In the genomic region with DNA sequence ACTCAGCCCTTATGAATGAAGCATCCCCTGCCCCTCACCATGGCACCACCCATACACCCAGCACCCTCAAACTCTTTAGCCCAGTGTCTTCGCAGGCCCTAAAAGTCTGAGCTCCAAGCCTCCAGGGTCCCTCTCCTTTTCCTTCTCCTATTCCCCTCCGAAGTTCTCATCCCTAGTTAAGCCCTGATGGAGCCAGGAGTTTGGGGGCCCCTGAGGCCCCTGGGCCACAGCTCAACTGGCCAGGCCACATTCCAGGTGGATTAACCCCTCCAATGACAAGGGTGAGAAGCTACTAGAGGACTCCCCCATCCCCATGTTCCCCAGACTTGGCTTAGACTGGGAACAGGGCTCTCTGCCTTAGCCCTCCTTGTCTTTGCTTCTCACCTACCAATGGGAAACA, we compare ENCODE assay signal across 14 cellular contexts. TPM values are rescaled to one million over a fixed set of nuclear protein-coding genes. Genes with fewer than 3 reads are reported as not detected.
DNase-seq lines count a peak whose midpoint lies in the region; ATAC-seq and TF ChIP-seq lines count a peak whose summit lies in the region.
"Had no signal": no experiment of that assay in that cellular context is flagged by ENCODE, and none has a peak within 500 bp of the region (broad histone marks: within the 10 kb centered on the region; RNA-seq: fewer than 3 reads in every experiment).

No MANE protein-coding gene starts in this region.

- TF ChIP-seq EP300 in gastroesophageal sphincter (IDR thresholded peaks at IDR 0.05) = no peak

- H3K4me3 ChIP-seq in gastroesophageal sphincter (no peak overlapping the region), smooth muscle cell (no peak overlapping the region), adrenal gland (no peak overlapping the region)
- H3K4me3 ChIP-seq: right atrium auricular region had no signal

- H3K9me3 ChIP-seq in gastroesophageal sphincter (no peaks in the 10 kb centered on the region), smooth muscle cell (replicated peaks; ENCODE audit: low read depth) (no peaks in the 10 kb centered on the region), adrenal gland (replicated peaks in 1 of 3) (no peaks in the 10 kb centered on the region)
- H3K9me3 ChIP-seq: right atrium auricular region had no signal

- H3K27me3 ChIP-seq in gastroesophageal sphincter = no peaks in the 10 kb centered on the region
- H3K27me3 ChIP-seq in smooth muscle cell (ENCODE audit: low read depth) = no peaks in the 10 kb centered on the region
- no peaks in the 10 kb centered on the region for H3K27me3 ChIP-seq in adrenal gland
- H3K27me3 ChIP-seq: right atrium auricular region had no signal

- no peak overlapping the region for H2AFZ ChIP-seq in smooth muscle cell (ENCODE audit: low read depth)

- H3K4me2 ChIP-seq in smooth muscle cell = no peak overlapping the region

- POLR2A ChIA-PET in WTC11 (lab: Charles Lee) = no interaction called here

- H3F3A ChIP-seq in smooth muscle cell (ENCODE audit: low read depth) = peaks cover 14% of the 10 kb centered on the region

- CTCF ChIA-PET in Calu3 (lab: Charles Lee) (interaction anchor here (0.5 kb wide), 1 partner anchor 363 kb away, joined by 5 read pairs; no protein-coding TSS in a partner anchor), WTC11 (lab: Charles Lee) (interaction anchor here (0.6 to 10.2 kb wide), 5 partner anchors 12 to 159 kb away, joined by 3 to 82 read pairs (median 5); no protein-coding TSS in a partner anchor)

- H3K27ac ChIP-seq in gastroesophageal sphincter (peak overlapping the region in 3 of 4 donors; percentile 85 to 93 (median 90)), smooth muscle cell (ENCODE audit: low read depth) (peak overlapping the region; percentile 35), adrenal gland (no peak overlapping the region)
- H3K27ac ChIP-seq: right atrium auricular region had no signal

- peaks cover 0 to 23% of the 10 kb centered on the region in 2 donors for H3K36me3 ChIP-seq in gastroesophageal sphincter
- no peaks in the 10 kb centered on the region for H3K36me3 ChIP-seq in smooth muscle cell (ENCODE audit: low read depth)
- no peaks in the 10 kb centered on the region for H3K36me3 ChIP-seq in adrenal gland (replicated peaks in 1 of 2)
- H3K36me3 ChIP-seq: right atrium auricular region had no signal

- H4K20me1 ChIP-seq in smooth muscle cell (ENCODE audit: low read depth) = no peaks in the 10 kb centered on the region

- peak overlapping the region; percentile 74 for H3K4me3 Mint-ChIP-seq in Calu3 (ENCODE audit: low read depth, unreplicated experiment)
- H3K4me3 Mint-ChIP-seq in WTC11 = peak overlapping the region; percentile 16

- intact Hi-C loops in Calu3 (cut with micrococcal nuclease; ENCODE audit: unreplicated experiment) = no loop called here
- intact Hi-C loops in adrenal gland (cut with DNase I) = no loop called here

- TF ChIP-seq CTCF in Calu3 (IDR thresholded peaks at IDR 0.05; ENCODE audit: unreplicated experiment) = no peak
- no peak for TF ChIP-seq CTCF in WTC11 (IDR thresholded peaks at IDR 0.05)
- TF ChIP-seq CTCF in gastroesophageal sphincter (IDR thresholded peaks at IDR 0.05) = no peak
- no peak for TF ChIP-seq CTCF in smooth muscle cell (IDR thresholded peaks at IDR 0.05; ENCODE audit: borderline replicate concordance, insufficient read depth, poor library complexity, severe bottlenecking)
- no peak for TF ChIP-seq CTCF in adrenal gland (IDR thresholded peaks at IDR 0.05)

- WGBS in gastroesophageal sphincter (ENCODE audit: low coverage in 1 of 2), 2 donors = 88% methylated on average over 1 of the region's 2 CpGs; no CpG with 5 or more reads in 1 of the 2 donors
- 78% methylated on average over 2 of the region's 2 CpGs for WGBS in smooth muscle cell (ENCODE audit: low lambda C conversion rate)
- WGBS in adrenal gland, 4 donors = 88 to 96% (median 92%) methylated on average over 2 of the region's 2 CpGs

- BruUV-seq in Calu3 (replicated peaks; lab: Mats Ljungman, UMichigan) = no TSS peak

- H3K9me3 Mint-ChIP-seq in Calu3 (ENCODE audit: low read depth, unreplicated experiment) = no peaks in the 10 kb centered on the region
- no peaks in the 10 kb centered on the region for H3K9me3 Mint-ChIP-seq in WTC11

- H3K9ac ChIP-seq in smooth muscle cell (ENCODE audit: low read depth) = no peak overlapping the region

- H3K27ac Mint-ChIP-seq in Calu3 (ENCODE audit: unreplicated experiment) = peak overlapping the region; percentile 78
- H3K27ac Mint-ChIP-seq in WTC11 = no peak overlapping the region; the same call in 1 of the 2 replicates

- H3K4me1 Mint-ChIP-seq in Calu3 (ENCODE audit: low read depth, unreplicated experiment) = peaks cover 62% of the 10 kb centered on the region
- peaks cover 74% of the 10 kb centered on the region for H3K4me1 Mint-ChIP-seq in WTC11

- no peak for TF ChIP-seq POLR2A in gastroesophageal sphincter (IDR thresholded peaks at IDR 0.05)
- TF ChIP-seq POLR2A in adrenal gland (IDR thresholded peaks at IDR 0.05) = no peak

- ATAC-seq in WTC11 (no peak), gastroesophageal sphincter (no peak)
- ATAC-seq: HepG2 had no signal

- peaks cover 7% of the 10 kb centered on the region for H3K79me2 ChIP-seq in smooth muscle cell (ENCODE audit: low read depth)

- peaks cover 0 to 97% (median 51%) of the 10 kb centered on the region in 3 donors for H3K4me1 ChIP-seq in gastroesophageal sphincter
- H3K4me1 ChIP-seq in smooth muscle cell (ENCODE audit: low read depth) = peaks cover 43% of the 10 kb centered on the region
- H3K4me1 ChIP-seq in adrenal gland (replicated peaks in 1 of 2) = peaks cover 14 to 25% of the 10 kb centered on the region in 2 donors

- peaks cover 46% of the 10 kb centered on the region for H3K36me3 Mint-ChIP-seq in Calu3 (ENCODE audit: insufficient read depth, unreplicated experiment)
- peaks cover 5% of the 10 kb centered on the region for H3K36me3 Mint-ChIP-seq in WTC11

- no peak for DNase-seq in Calu3
- no peak for DNase-seq in WTC11 (ENCODE audit: low spot score)
- no peak for DNase-seq in smooth muscle cell (lab: John Stamatoyannopoulos, UW; ENCODE audit: unreplicated experiment)
- DNase-seq in SIG-M5 (lab: John Stamatoyannopoulos, UW) = no peak
- DNase-seq in GDM1 (lab: John Stamatoyannopoulos, UW) = no peak
- DNase-seq in adrenal gland = no peak
- DNase-seq: activated CD4-positive, alpha-beta T cell treated with anti-CD3 and anti-CD28 coated beads, Interleukin-2, amount 50 U/mL, for 1 hour; COR-L47; NCI-H1048; substantia nigra had no signal

- H3K27me3 Mint-ChIP-seq in Calu3 (ENCODE audit: unreplicated experiment) = no peaks in the 10 kb centered on the region
- H3K27me3 Mint-ChIP-seq in WTC11 (ENCODE audit: low read depth) = no peaks in the 10 kb centered on the region

TF ChIP-seq in WTC11, 78 proteins besides CTCF, POLR2A, EP300 and RAD21 (continues in another document):
- TF ChIP-seq TEAD1 (CRISPR knock-in tag; IDR thresholded peaks at IDR 0.05) = no peak
- no peak for TF ChIP-seq NR3C1 (CRISPR knock-in tag; conservative IDR thresholded peaks at IDR 0.05; ENCODE audit: low read depth)
- TF ChIP-seq ETV6 (CRISPR knock-in tag; IDR thresholded peaks at IDR 0.05) = no peak
- TF ChIP-seq HMGXB4 (CRISPR knock-in tag; IDR thresholded peaks at IDR 0.05) = no peak
- no peak for TF ChIP-seq OVOL2 (CRISPR knock-in tag; IDR thresholded peaks at IDR 0.05; ENCODE audit: borderline replicate concordance)
- TF ChIP-seq ZNF219 (CRISPR knock-in tag; IDR thresholded peaks at IDR 0.05; ENCODE audit: borderline replicate concordance) = no peak

RNA-seq across cellular contexts. Expression of gene RARG, which starts 2.6 kb away (rescaled TPM):
- total RNA-seq in Calu3 (2022) (36.7 and 43.0 TPM in 2 replicates), WTC11 (2021) (68.1 to 77.2 TPM (median 69.7 TPM) in 3 replicates), gastroesophageal sphincter (10 to 100 TPM; 15.6 to 26.6 (median 22.9) TPM), smooth muscle cell (19.9 and 21.8 TPM in 2 replicates), adrenal gland (10 to 100 TPM; 15.8 to 36.4 (median 24.8) TPM)
- polyA plus RNA-seq in smooth muscle cell (31.3 and 32.9 TPM in 2 replicates), adrenal gland (10 to 100 TPM in 2 of 3 donors, 1 to 10 TPM in 1; 9.2 to 36.2 (median 25.8) TPM)

RNA-seq across cellular contexts. Expression of gene ITGB7, which starts 22.4 kb away (rescaled TPM):
- 4.3 and 5.0 TPM in 2 replicates for total RNA-seq in Calu3 (2022)
- total RNA-seq in WTC11 (2021) = 0.90 to 1.4 TPM (median 1.1 TPM) in 3 replicates
- 1 to 10 TPM in 2 of 4 donors, under 1 TPM in 2; 0.40 to 5.8 (median 2.6) TPM for total RNA-seq in gastroesophageal sphincter
- 5.8 TPM in 1 of 2 replicates, not detected in the other for total RNA-seq in smooth muscle cell
- polyA plus RNA-seq in smooth muscle cell = 1.5 TPM in 1 of 2 replicates, not detected in the other
- 1 to 10 TPM; 1.2 to 7.4 (median 4.0) TPM for total RNA-seq in adrenal gland
- polyA plus RNA-seq in adrenal gland = 1 to 10 TPM in 2 of 3 donors, under 1 TPM in 1; 0.95 to 4.0 (median 3.5) TPM
- total RNA-seq: cerebellum had no signal

RNA-seq across cellular contexts. Expression of gene ESPL1, which starts 38.6 kb away (rescaled TPM):
- total RNA-seq in Calu3 (2022) (24.3 and 31.1 TPM in 2 replicates), WTC11 (2021) (41.5 to 61.4 TPM (median 48.5 TPM) in 3 replicates), gastroesophageal sphincter (1 to 10 TPM in 2 of 4 donors, under 1 TPM in 2; 0.13 to 2.3 (median 0.64) TPM), smooth muscle cell (3.1 and 4.7 TPM in 2 replicates), adrenal gland (1 to 10 TPM in 5 of 8 donors, under 1 TPM in 3; 0.69 to 4.1 (median 1.4) TPM)
- polyA plus RNA-seq in smooth muscle cell (2.0 and 3.5 TPM in 2 replicates), adrenal gland (under 1 TPM; 0.56 to 0.81 (median 0.79) TPM)

RNA-seq across cellular contexts. Expression of gene CSAD, which starts 48.7 kb away (rescaled TPM):
- total RNA-seq in Calu3 (2022) = 12.2 and 24.0 TPM in 2 replicates
- 11.5 to 12.6 TPM (median 12.3 TPM) in 3 replicates for total RNA-seq in WTC11 (2021)
- total RNA-seq in gastroesophageal sphincter = 10 to 100 TPM; 11.3 to 47.5 (median 24.1) TPM
- total RNA-seq in smooth muscle cell = 9.0 and 10.6 TPM in 2 replicates
- 4.8 and 11.8 TPM in 2 replicates for polyA plus RNA-seq in smooth muscle cell
- total RNA-seq in adrenal gland = 10 to 100 TPM in 6 of 8 donors, 1 to 10 TPM in 2; 2.3 to 43.4 (median 19.8) TPM
- 100 to 1,000 TPM in 2 of 3 donors, 10 to 100 TPM in 1; 10.9 to 140 (median 100) TPM for polyA plus RNA-seq in adrenal gland

RNA-seq across cellular contexts. Expression of gene ZNF740, which starts 48.9 kb away (rescaled TPM):
- total RNA-seq in Calu3 (2022) = 30.3 and 32.7 TPM in 2 replicates
- 26.6 to 36.6 TPM (median 36.1 TPM) in 3 replicates for total RNA-seq in WTC11 (2021)
- total RNA-seq in gastroesophageal sphincter = 10 to 100 TPM; 14.9 to 27.7 (median 17.4) TPM
- total RNA-seq in smooth muscle cell = 5.2 and 7.6 TPM in 2 replicates
- polyA plus RNA-seq in smooth muscle cell = 1.0 and 3.1 TPM in 2 replicates
- 10 to 100 TPM in 7 of 8 donors, 1 to 10 TPM in 1; 8.8 to 61.0 (median 18.6) TPM for total RNA-seq in adrenal gland
- polyA plus RNA-seq in adrenal gland = 10 to 100 TPM in 2 of 3 donors, 1 to 10 TPM in 1; 6.6 to 11.3 (median 11.3) TPM

Comparison
In these comparisons a context has a peak if more than half of its experiments do, and no peak if none do; other contexts are left out.
1. H3K27ac ChIP-seq: peak in gastroesophageal sphincter (3 of 4) and smooth muscle cell (single experiment); none in adrenal gland (0 of 5).